In the genomic region with DNA sequence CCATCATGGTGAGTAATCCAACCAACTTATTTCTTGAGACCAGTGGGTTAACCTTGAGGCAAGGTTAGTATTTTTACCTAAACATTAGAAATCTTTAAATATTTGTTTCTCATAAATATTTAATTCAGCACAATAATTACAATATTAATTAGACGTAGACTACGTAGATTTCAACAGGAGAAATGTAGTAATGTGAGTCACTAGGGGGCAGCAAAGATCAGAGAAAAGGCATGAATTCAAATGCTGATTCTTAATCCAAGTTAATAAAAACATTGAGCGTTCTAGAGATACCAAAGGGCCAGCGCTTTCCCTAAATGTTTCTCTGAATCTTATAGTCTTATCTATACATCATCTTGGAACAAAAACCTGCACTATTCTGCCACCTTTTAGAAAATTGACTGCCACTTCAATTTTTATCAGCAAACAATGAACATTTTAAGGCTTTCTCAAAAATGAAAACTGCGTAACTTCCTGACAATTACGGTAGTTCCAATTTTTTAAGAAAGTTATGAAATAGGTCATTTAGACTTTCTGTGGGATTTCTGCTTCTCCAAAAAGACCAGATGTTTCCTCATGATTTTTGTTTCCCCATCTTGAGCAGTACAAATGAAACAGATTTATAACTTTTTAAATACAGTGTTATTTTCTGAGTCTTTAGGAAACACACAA, we compare ENCODE assay signal across 8 cellular contexts.
DNase-seq lines count a peak whose midpoint lies in the region; ATAC-seq and TF ChIP-seq lines count a peak whose summit lies in the region.

No MANE protein-coding gene starts in this region.

- H2AFZ ChIP-seq in OCI-LY1 (ENCODE audit: low read length): no peak overlapping the region

- H3K27ac ChIP-seq in OCI-LY1 (ENCODE audit: low read depth, low read length, poor library complexity, severe bottlenecking): no peak overlapping the region

- DNase-seq in AG04449 (ENCODE audit: low read depth, low spot score): no peak
- DNase-seq in GM10266 (ENCODE audit: extremely low spot score): peak; percentile 20
- peak; percentile 31 for DNase-seq in cerebellum (ENCODE audit: low spot score)
- DNase-seq in kidney tubule cell (ENCODE audit: low spot score): peak; percentile 69
- peak; percentile 65 for DNase-seq in stromal cell of bone marrow (ENCODE audit: low read depth)
- DNase-seq in AG08396 (ENCODE audit: low spot score): no peak

- no peaks in the 10 kb centered on the region for H3F3A ChIP-seq in OCI-LY1 (ENCODE audit: insufficient read depth, low read length)

- TF ChIP-seq CTCF in AG04449 (IDR thresholded peaks at IDR 0.05; ENCODE audit: insufficient read depth, low read length, missing control alignments): peak; percentile 28
- peak; percentile 68 for TF ChIP-seq CTCF in GM10266 (IDR thresholded peaks at IDR 0.05; ENCODE audit: control insufficient read depth, insufficient read depth, low read depth, missing control alignments)
- TF ChIP-seq CTCF in OCI-LY1 (IDR thresholded peaks at IDR 0.05; ENCODE audit: low read length): peak; percentile 67

- H3K4me1 ChIP-seq in OCI-LY1 (ENCODE audit: insufficient read depth, low read length, severe bottlenecking): no peaks in the 10 kb centered on the region

- no peaks in the 10 kb centered on the region for H3K36me3 ChIP-seq in OCI-LY1 (ENCODE audit: insufficient read depth, low read length)

- ATAC-seq in HG03565 (IDR thresholded peaks at IDR 0.05; ENCODE audit: unreplicated experiment): peak; percentile 52

- POLR2A ChIA-PET in AG04449 (lab: Yijun Ruan, JAX): no interaction called here

- no peaks in the 10 kb centered on the region for H3K9me2 ChIP-seq in OCI-LY1 (ENCODE audit: low read depth, low read length)

- H3K4me3 ChIP-seq in AG04449 (ENCODE audit: low read depth, low read length) (no peak overlapping the region), OCI-LY1 (ENCODE audit: low read depth, low read length, poor library complexity, severe bottlenecking) (no peak overlapping the region)

- H3K27me3 ChIP-seq in OCI-LY1 (ENCODE audit: insufficient read depth, low read length): no peaks in the 10 kb centered on the region

- CTCF ChIA-PET in AG04449 (lab: Yijun Ruan, JAX): no interaction called here

- no peak overlapping the region for H3K4me2 ChIP-seq in OCI-LY1 (ENCODE audit: low read length)

- H3K9ac ChIP-seq in OCI-LY1 (ENCODE audit: low read length): no peak overlapping the region

- no peaks in the 10 kb centered on the region for H3K79me2 ChIP-seq in OCI-LY1 (ENCODE audit: insufficient read depth, low read length)

- no peaks in the 10 kb centered on the region for H3K9me3 ChIP-seq in OCI-LY1 (ENCODE audit: low read length)

- no peaks in the 10 kb centered on the region for H4K20me1 ChIP-seq in OCI-LY1 (ENCODE audit: insufficient read depth, low read length)

Comparison
In these comparisons a context has a peak if more than half of its experiments do, and no peak if none do; other contexts are left out.
1. DNase-seq: peak in GM10266 (single experiment), cerebellum (single experiment), kidney tubule cell (single experiment) and stromal cell of bone marrow (single experiment); none in AG04449 (single experiment) and AG08396 (single experiment).
2. Peak in every context shown above with its lines, with median percentiles within 50 percentile points of each other: CTCF ChIP-seq.